Comparison of ENCODE assay signal across 29 cellular contexts in genomic region chr3:191387441-191388077, GRCh38. TPM values are rescaled to one million over a fixed set of nuclear protein-coding genes. Genes with fewer than 3 reads are reported as not detected.
DNase-seq lines count a peak whose midpoint lies in the region; ATAC-seq, FAIRE-seq and TF ChIP-seq lines count a peak whose summit lies in the region.
"Had no signal": no experiment of that assay in that cellular context is flagged by ENCODE, and none has a peak within 500 bp of the region (broad histone marks: within the 10 kb centered on the region; RNA-seq: fewer than 3 reads in every experiment).

No MANE protein-coding gene starts in this region.

- H3K4me2 ChIP-seq in PC-3 (ENCODE audit: low read length): no peak overlapping the region
- H3K4me2 ChIP-seq: hepatocyte had no signal

- H4K20me1 ChIP-seq in PC-3 (ENCODE audit: low read length): no peaks in the 10 kb centered on the region

- no peaks in the 10 kb centered on the region for H3K9me2 ChIP-seq in PC-3 (replicated peaks; ENCODE audit: low read length)

- POLR2A ChIA-PET in PC-3 (lab: Charles Lee; ENCODE audit: unreplicated experiment): no interaction called here

- DNase-seq in NCI-H2107 treated with DMSO at 0.1 percent for 48 hours (lab: John Stamatoyannopoulos, UW; ENCODE audit: unreplicated experiment): peak; percentile 48
- DNase-seq in NCI-H2107 (lab: John Stamatoyannopoulos, UW): no peak
- no peak for DNase-seq in PC-3
- DNase-seq in foreskin melanocyte: no peak
- no peak for DNase-seq in GM13977 (ENCODE audit: low spot score)
- DNase-seq: activated CD4-positive, alpha-beta T cell treated with anti-CD3 and anti-CD28 coated beads for 48 hours; activated naive CD4-positive, alpha-beta T cell treated with Interleukin-2 at 50 U/mL for 16 hours; activated T-cell treated with anti-CD3 and anti-CD28 coated beads, Interleukin-2, amount 50 U/mL, for 48 hours; BE2C; Caco-2; foreskin keratinocyte; islet precursor cell; KBM-7; mesendoderm; naive B cell; NCI-H187 treated with DMSO at 0.1 percent for 48 hours; NCI-H446; occipital lobe; spleen; stimulated activated CD4-positive, alpha-beta T cell treated with anti-CD3 and anti-CD28 coated beads, Interleukin-4, amount 100 ng/mL, for 24 hours; stimulated activated naive CD8-positive, alpha-beta T cell treated with anti-CD3 and anti-CD28 coated beads, Interleukin-15, Interleukin-2, amounts not matched to agents 100 U/mL and 50 U/mL, for 24 hours; tibial artery had no signal

- CTCF ChIA-PET in PC-3 (lab: Charles Lee): no interaction called here

- peak; percentile 5 for FAIRE-seq in islet of Langerhans (lab: Jason Lieb, UNC)

- H3K9ac ChIP-seq in PC-3 (ENCODE audit: low read length): no peak overlapping the region

- TF ChIP-seq CTCF in PC-3 (conservative IDR thresholded peaks at IDR 0.05; ENCODE audit: low read depth, low read length) (no peak), GM13977 (IDR thresholded peaks at IDR 0.05; ENCODE audit: extremely low read depth, insufficient read depth, missing control alignments) (no peak)

- H3K9me3 ChIP-seq in PC-3 (ENCODE audit: low read length): no peaks in the 10 kb centered on the region
- H3K9me3 ChIP-seq: BE2C, Caco-2, HAP-1, SJSA1, spleen, tibial artery had no signal

- H3K27me3 ChIP-seq in PC-3 (ENCODE audit: low read length): no peaks in the 10 kb centered on the region
- H3K27me3 ChIP-seq: BE2C, foreskin keratinocyte, hepatocyte, SJSA1, spleen, tibial artery had no signal

- intact Hi-C loops in PC-3 (cut with micrococcal nuclease): loop anchor here (2.0 to 5.0 kb wide), 2 partner anchors 35 to 337 kb away; no protein-coding TSS in a partner anchor

- no peaks in the 10 kb centered on the region; the same call in 1 of the 2 replicates for H3K4me1 ChIP-seq in PC-3 (ENCODE audit: insufficient read depth, low read length)
- H3K4me1 ChIP-seq: BE2C, Caco-2, foreskin keratinocyte had no signal

- ATAC-seq in PC-3 (peak; percentile 22; the same call in 1 of the 2 replicates), HG03175 (IDR thresholded peaks at IDR 0.05; ENCODE audit: unreplicated experiment) (no peak), HG02973 (IDR thresholded peaks at IDR 0.05; ENCODE audit: unreplicated experiment) (no peak)
- ATAC-seq: foreskin keratinocyte; stimulated activated naive CD8-positive, alpha-beta T cell treated with anti-CD3 and anti-CD28 coated beads, Interleukin-15, Interleukin-2, amounts not matched to agents 100 U/mL and 50 U/mL, for 24 hours had no signal

- no peak overlapping the region for H3K27ac ChIP-seq in PC-3 (ENCODE audit: low read length)
- H3K27ac ChIP-seq: epithelial cell of prostate, foreskin keratinocyte, hepatocyte, SJSA1, tibial artery had no signal

- H2AFZ ChIP-seq in PC-3 (ENCODE audit: low read length): no peak overlapping the region
- H2AFZ ChIP-seq: hepatocyte had no signal

- in situ Hi-C loops in GM13977 (cut with MboI; ENCODE audit: low pct_unique_long_range_greater_than_20kb, low sequenced_read_pairs, unreplicated experiment): loop anchor here (25.0 kb wide), 1 partner anchor 250 kb away; no protein-coding TSS in a partner anchor

- no peaks in the 10 kb centered on the region for H3K79me2 ChIP-seq in PC-3 (ENCODE audit: low read length)
- H3K79me2 ChIP-seq: hepatocyte had no signal

- H3K36me3 ChIP-seq in PC-3 (ENCODE audit: low read depth, low read length): peaks cover 20% of the 10 kb centered on the region; the same call in 1 of the 2 replicates

- no peak overlapping the region for H3K4me3 ChIP-seq in PC-3 (ENCODE audit: low read length)
- H3K4me3 ChIP-seq: HAP-1, hepatocyte, SJSA1, spleen, tibial artery had no signal

- no TSS peak for BruUV-seq in PC-3 (replicated peaks; lab: Mats Ljungman, UMichigan)

- no peaks in the 10 kb centered on the region for H3F3A ChIP-seq in PC-3 (ENCODE audit: low read length, unreplicated experiment)

RNA-seq across cellular contexts. Expression of gene UTS2B, which starts 57.2 kb away (rescaled TPM):
- total RNA-seq in PC-3 (2014; rRNA removed): 1.2 TPM in 1 of 2 replicates, not detected in the other

RNA-seq across cellular contexts. Expression of gene CCDC50, which starts 58.4 kb away (rescaled TPM):
- total RNA-seq in PC-3 (2014; rRNA removed): 68.4 and 80.9 TPM in 2 replicates
